8 cellular contexts compared by ENCODE assay signal in genomic region chr5:1004598-1005361, GRCh38. TPM values are rescaled to one million over a fixed set of nuclear protein-coding genes. Genes with fewer than 3 reads are reported as not detected.
DNase-seq lines count a peak whose midpoint lies in the region; ATAC-seq, FAIRE-seq and TF ChIP-seq lines count a peak whose summit lies in the region.

No MANE protein-coding gene starts in this region.

- peaks cover 26% of the 10 kb centered on the region for H3K4me1 Mint-ChIP-seq in activated CD8-positive, alpha-beta T cell treated with anti-CD3 and anti-CD28 coated beads for 36 hours (ENCODE audit: low read depth)
- peaks cover 29% of the 10 kb centered on the region for H3K4me1 Mint-ChIP-seq in mesothelial cell of epicardium

- no peak for TF ChIP-seq POLR2A in endothelial cell of umbilical vein (IDR thresholded peaks at IDR 0.05; ENCODE audit: low read depth, low read length)

- peak overlapping the region; percentile 60 for H3K9ac ChIP-seq in MM.1S (ENCODE audit: low read length)
- no peak overlapping the region for H3K9ac ChIP-seq in endothelial cell of umbilical vein (replicated peaks; ENCODE audit: extremely low read depth, insufficient read depth, low read length)

- intact Hi-C loops in activated CD8-positive, alpha-beta T cell treated with anti-CD3 and anti-CD28 coated beads for 36 hours (cut with micrococcal nuclease), result no loop called here
- intact Hi-C loops in endothelial cell of umbilical vein (cut with micrococcal nuclease), result no loop called here

- FAIRE-seq in endothelial cell of umbilical vein (lab: Jason Lieb, UNC), result peak; percentile 33

- no peaks in the 10 kb centered on the region for H3K36me3 Mint-ChIP-seq in activated CD8-positive, alpha-beta T cell treated with anti-CD3 and anti-CD28 coated beads for 36 hours (ENCODE audit: low read depth)
- no peaks in the 10 kb centered on the region for H3K36me3 Mint-ChIP-seq in mesothelial cell of epicardium

- no TSS peak for BruUV-seq in endothelial cell of umbilical vein (replicated peaks; lab: Mats Ljungman, UMichigan)

- peak; percentile 38 for ATAC-seq in activated CD8-positive, alpha-beta T cell treated with anti-CD3 and anti-CD28 coated beads for 36 hours
- ATAC-seq in thoracic aorta (ENCODE audit: insufficient number of reproducible peaks, low FRiP score, low read depth) (no peak), GM18517 (IDR thresholded peaks at IDR 0.05; ENCODE audit: unreplicated experiment) (no peak)

- CTCF ChIA-PET in activated CD8-positive, alpha-beta T cell treated with anti-CD3 and anti-CD28 coated beads for 36 hours (lab: Charles Lee), result interaction anchor here (9.8 kb wide), 1 partner anchor 82 kb away, joined by 105 read pairs; no protein-coding TSS in a partner anchor
- CTCF ChIA-PET in endothelial cell of umbilical vein (lab: Charles Lee), result interaction anchor here (0.6 to 0.9 kb wide), 2 partner anchors 14 to 55 kb away, joined by 3 read pairs; no protein-coding TSS in a partner anchor

- H2AFZ ChIP-seq in MM.1S (ENCODE audit: low read length) (peak overlapping the region; percentile 67), endothelial cell of umbilical vein (ENCODE audit: low read depth, low read length) (peak overlapping the region; percentile 13)

- H3K27ac ChIP-seq in MM.1S (ENCODE audit: low read length) (peak overlapping the region; percentile 32; the same call in 1 of the 2 replicates), endothelial cell of umbilical vein (ENCODE audit: insufficient read depth, low read depth, low read length) (no peak overlapping the region), thoracic aorta (no peak overlapping the region)

- no peaks in the 10 kb centered on the region; the same call in none of the 2 replicates for H3F3A ChIP-seq in MM.1S (ENCODE audit: insufficient read depth, low read length)

- no peak overlapping the region for H3K27ac Mint-ChIP-seq in activated CD8-positive, alpha-beta T cell treated with anti-CD3 and anti-CD28 coated beads for 36 hours
- H3K27ac Mint-ChIP-seq in mesothelial cell of epicardium, result peak overlapping the region; percentile 81

- H3K9me1 ChIP-seq in endothelial cell of umbilical vein (replicated peaks; ENCODE audit: control insufficient read depth, extremely low read depth, insufficient read depth, low read length), result no peaks in the 10 kb centered on the region

- H3K27me3 Mint-ChIP-seq in activated CD8-positive, alpha-beta T cell treated with anti-CD3 and anti-CD28 coated beads for 36 hours, result peaks cover 28% of the 10 kb centered on the region
- peaks cover 70% of the 10 kb centered on the region for H3K27me3 Mint-ChIP-seq in mesothelial cell of epicardium (ENCODE audit: low read depth)

- H3K9me2 ChIP-seq in MM.1S (replicated peaks; ENCODE audit: insufficient read depth, low read length), result no peaks in the 10 kb centered on the region

- DNase-seq in DMS153 (lab: John Stamatoyannopoulos, UW) (peak; percentile 35), MM.1S (peak; percentile 75), endothelial cell of umbilical vein (ENCODE audit: low read depth, low spot score) (peak; percentile 28), mesothelial cell of epicardium (ENCODE audit: low spot score in 2 of 2, unreplicated experiment in 2 of 2) (peak; percentile 45 to 70), thoracic aorta (ENCODE audit: low spot score) (peak; percentile 10), cortex of kidney (lab: John Stamatoyannopoulos, UW) (no peak)
- peak; percentile 53 for DNase-seq in activated CD8-positive, alpha-beta T cell treated with anti-CD3 and anti-CD28 coated beads for 36 hours

- H3K4me3 Mint-ChIP-seq in activated CD8-positive, alpha-beta T cell treated with anti-CD3 and anti-CD28 coated beads for 36 hours, result peak overlapping the region; percentile 31
- peak overlapping the region; percentile 69 for H3K4me3 Mint-ChIP-seq in mesothelial cell of epicardium

- H3K36me3 ChIP-seq in MM.1S (replicated peaks; ENCODE audit: insufficient read depth, low read length) (no peaks in the 10 kb centered on the region), endothelial cell of umbilical vein (ENCODE audit: control insufficient read depth in 2 of 2, extremely low read depth in 1 of 2, insufficient read depth in 2 of 2, low read length in 2 of 2) (no peaks in the 10 kb centered on the region), thoracic aorta (no peaks in the 10 kb centered on the region)

- H3K27me3 ChIP-seq in MM.1S (replicated peaks; ENCODE audit: insufficient read depth, low read length) (peaks cover 14% of the 10 kb centered on the region; the same call in 1 of the 2 replicates), endothelial cell of umbilical vein (ENCODE audit: control insufficient read depth in 2 of 2, insufficient read depth in 2 of 2, low read length in 2 of 2) (peaks cover 13 to 15% of the 10 kb centered on the region in 2 experiments), thoracic aorta (replicated peaks; ENCODE audit: insufficient read depth) (peaks cover 6% of the 10 kb centered on the region)

- H3K9me3 ChIP-seq in MM.1S (replicated peaks; ENCODE audit: insufficient read depth, low read length), result no peaks in the 10 kb centered on the region
- no peaks in the 10 kb centered on the region for H3K9me3 ChIP-seq in endothelial cell of umbilical vein (replicated peaks; ENCODE audit: control insufficient read depth, insufficient read depth, low read length)
- H3K9me3 ChIP-seq in thoracic aorta, result no peaks in the 10 kb centered on the region

- TF ChIP-seq CTCF in MM.1S (IDR thresholded peaks at IDR 0.05; ENCODE audit: low read length) (peak; percentile 51), endothelial cell of umbilical vein (IDR thresholded peaks at IDR 0.05; ENCODE audit: extremely low read depth in 1 of 2, insufficient read depth in 1 of 2, low read depth in 1 of 2, low read length in 2 of 2) (peak; percentile 14 to 63), mesothelial cell of epicardium (IDR thresholded peaks at IDR 0.05; ENCODE audit: unreplicated experiment) (no peak), thoracic aorta (IDR thresholded peaks at IDR 0.05) (no peak)
- TF ChIP-seq CTCF in activated CD8-positive, alpha-beta T cell treated with anti-CD3 and anti-CD28 coated beads for 36 hours (IDR thresholded peaks at IDR 0.05), result no peak

- dilution Hi-C loops in endothelial cell of umbilical vein (cut with MboI; ENCODE audit: extremely low pct_ligation_motif_present, low sequenced_read_pairs), result no loop called here

- POLR2A ChIA-PET in activated CD8-positive, alpha-beta T cell treated with anti-CD3 and anti-CD28 coated beads for 36 hours (lab: Charles Lee), result interaction anchor here (0.7 kb wide), 1 partner anchor 41 kb away, joined by 3 read pairs; no protein-coding TSS in a partner anchor
- POLR2A ChIA-PET in endothelial cell of umbilical vein (lab: Charles Lee), result no interaction called here

- peak overlapping the region; percentile 86 for H3K4me2 ChIP-seq in MM.1S (ENCODE audit: low read depth, low read length)
- H3K4me2 ChIP-seq in endothelial cell of umbilical vein (ENCODE audit: insufficient read depth, low read length), result peak overlapping the region; percentile 25

- peaks cover 7% of the 10 kb centered on the region for H3K79me2 ChIP-seq in MM.1S (ENCODE audit: low read length)
- no peaks in the 10 kb centered on the region for H3K79me2 ChIP-seq in endothelial cell of umbilical vein (ENCODE audit: control insufficient read depth, insufficient read depth, low read length)

- H3K4me1 ChIP-seq in MM.1S (ENCODE audit: low read length) (peaks cover 53% of the 10 kb centered on the region), endothelial cell of umbilical vein (ENCODE audit: control insufficient read depth, extremely low read depth, insufficient read depth, low read length) (no peaks in the 10 kb centered on the region), thoracic aorta (ENCODE audit: control insufficient read depth in 1 of 2, low read depth in 2 of 2) (peaks cover 5 to 6% of the 10 kb centered on the region in 2 donors)

- no peaks in the 10 kb centered on the region for H4K20me1 ChIP-seq in MM.1S (ENCODE audit: insufficient read depth, low read length)
- no peaks in the 10 kb centered on the region for H4K20me1 ChIP-seq in endothelial cell of umbilical vein (replicated peaks; ENCODE audit: control insufficient read depth, extremely low read depth, insufficient read depth, low read length)

- no peaks in the 10 kb centered on the region for H3K9me3 Mint-ChIP-seq in activated CD8-positive, alpha-beta T cell treated with anti-CD3 and anti-CD28 coated beads for 36 hours
- H3K9me3 Mint-ChIP-seq in mesothelial cell of epicardium, result no peaks in the 10 kb centered on the region

- H3K4me3 ChIP-seq in MM.1S (ENCODE audit: low read length) (peak overlapping the region; percentile 65), endothelial cell of umbilical vein (replicated peaks in 1 of 3; ENCODE audit: insufficient read depth in 1 of 3, low read depth in 1 of 3, low read length in 3 of 3) (peak overlapping the region in 1 of 3 experiments; percentile 33), thoracic aorta (peak overlapping the region; percentile 73)

TF ChIP-seq in endothelial cell of umbilical vein, 7 proteins besides CTCF, POLR2A, EP300 and RAD21:
- peak; percentile 62 for TF ChIP-seq EZH2 (IDR thresholded peaks at IDR 0.05; ENCODE audit: borderline replicate concordance, low read depth, low read length, severe bottlenecking)
- TF ChIP-seq JUN (IDR thresholded peaks at IDR 0.05; ENCODE audit: borderline replicate concordance, insufficient read depth, insufficient read length, low read depth), result no peak

RNA-seq across cellular contexts. Expression of gene NKD2, which starts 3.8 kb away (rescaled TPM):
- 1 to 10 TPM; 1.5 to 2.3 TPM for total RNA-seq in activated CD8-positive, alpha-beta T cell treated with anti-CD3 and anti-CD28 coated beads for 36 hours
- total RNA-seq in endothelial cell of umbilical vein (not detected in 2 replicates), mesothelial cell of epicardium (52.8 to 65.1 TPM (median 63.4 TPM) in 3 replicates), thoracic aorta (1 to 10 TPM; 1.4 to 1.5 TPM)
- polyA plus RNA-seq in endothelial cell of umbilical vein, result 0.03 and 0.08 TPM in 2 replicates
- not detected in 2 replicates for polyA plus RNA-seq in endothelial cell of umbilical vein (2011; cell fraction: cytosol; rRNA removed)
- 0.11 and 0.12 TPM in 2 replicates for polyA plus RNA-seq in endothelial cell of umbilical vein (2011; cell fraction: nucleus; rRNA removed)
- polyA plus RNA-seq in endothelial cell of umbilical vein (2012), result 0.14 TPM in 1 of 2 replicates, not detected in the other
- not detected in 2 replicates for polyA minus RNA-seq in endothelial cell of umbilical vein
- not detected for polyA minus RNA-seq in endothelial cell of umbilical vein (2011; cell fraction: cytosol; rRNA and poly(A)+ RNA removed)
- polyA minus RNA-seq in endothelial cell of umbilical vein (2011; cell fraction: nucleus; rRNA and poly(A)+ RNA removed), result not detected in 2 replicates

Comparison
In these comparisons a context has a peak if more than half of its experiments do, and no peak if none do; other contexts are left out.
1. CTCF ChIP-seq: peak in MM.1S (single experiment) and endothelial cell of umbilical vein (2 of 2); none in activated CD8-positive, alpha-beta T cell treated with anti-CD3 and anti-CD28 coated beads for 36 hours (single experiment), mesothelial cell of epicardium (single experiment) and thoracic aorta (single experiment).
2. RNA of gene NKD2, which starts 3.8 kb away (total RNA-seq): 52.8 to 65.1 TPM in mesothelial cell of epicardium; 1.5 to 2.3 TPM in activated CD8-positive, alpha-beta T cell treated with anti-CD3 and anti-CD28 coated beads for 36 hours, 1.4 to 1.5 TPM in thoracic aorta and not detected in endothelial cell of umbilical vein; every median in the first group is over 10 times any median in the second.